ENCODE assay signal across 2 cellular contexts in the genomic region with DNA sequence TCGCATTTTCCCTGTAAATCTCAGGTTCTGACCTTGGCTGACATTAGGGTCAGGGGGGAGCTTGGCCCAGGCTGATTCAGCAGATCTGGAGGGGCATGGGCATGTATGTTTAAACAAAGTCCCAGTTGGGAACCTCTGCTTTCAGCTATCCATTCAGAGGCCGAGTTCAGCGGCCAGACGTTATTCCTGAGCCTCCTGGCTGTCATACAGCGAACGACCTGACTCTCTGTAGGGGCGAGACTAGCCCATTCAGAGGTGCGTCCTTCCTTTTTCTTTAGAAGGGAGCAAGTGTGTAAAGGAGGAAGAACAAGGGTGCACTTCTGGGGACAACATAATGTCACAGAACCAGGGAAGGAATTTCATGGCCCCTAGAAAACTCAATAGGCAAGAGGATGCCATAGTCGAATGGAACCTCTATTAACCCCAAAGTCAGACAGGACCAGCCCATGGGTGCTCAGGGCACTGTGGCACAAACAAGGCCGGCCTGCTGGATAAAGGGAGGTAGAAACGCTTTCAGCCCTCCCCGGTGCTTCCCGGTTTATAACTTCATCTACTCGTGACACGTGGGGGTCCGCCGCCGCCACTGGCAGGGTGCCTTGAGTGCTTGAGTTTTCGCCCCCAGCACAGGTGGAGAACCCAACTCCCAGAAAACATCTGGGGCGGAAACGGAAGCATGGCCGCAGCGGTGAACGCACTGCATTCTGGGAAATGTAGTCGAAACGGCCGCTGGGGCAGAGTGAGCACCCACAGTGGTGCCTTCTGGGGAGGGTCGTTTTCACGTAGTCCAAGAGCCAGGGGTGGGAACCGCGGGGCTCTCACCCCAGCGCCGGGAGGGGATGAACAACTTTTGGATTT.
TF ChIP-seq lines count a peak whose summit lies in the region.

No MANE protein-coding gene starts in this region.

TF ChIP-seq in GM23338, 12 proteins besides CTCF, POLR2A, EP300 and RAD21 (continued from another document):
- TF ChIP-seq, protein P1, sequence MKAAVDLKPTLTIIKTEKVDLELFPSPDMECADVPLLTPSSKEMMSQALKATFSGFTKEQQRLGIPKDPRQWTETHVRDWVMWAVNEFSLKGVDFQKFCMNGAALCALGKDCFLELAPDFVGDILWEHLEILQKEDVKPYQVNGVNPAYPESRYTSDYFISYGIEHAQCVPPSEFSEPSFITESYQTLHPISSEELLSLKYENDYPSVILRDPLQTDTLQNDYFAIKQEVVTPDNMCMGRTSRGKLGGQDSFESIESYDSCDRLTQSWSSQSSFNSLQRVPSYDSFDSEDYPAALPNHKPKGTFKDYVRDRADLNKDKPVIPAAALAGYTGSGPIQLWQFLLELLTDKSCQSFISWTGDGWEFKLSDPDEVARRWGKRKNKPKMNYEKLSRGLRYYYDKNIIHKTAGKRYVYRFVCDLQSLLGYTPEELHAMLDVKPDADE (IDR thresholded peaks at IDR 0.05): peak; percentile 92
- TF ChIP-seq ZNF331 (CRISPR knock-in tag; IDR thresholded peaks at IDR 0.05; ENCODE audit: low read depth): no peak

TF ChIP-seq in HepG2, 621 proteins besides CTCF, POLR2A, EP300 and RAD21 (continued from another document and continues in another):
- TF ChIP-seq, protein P2, sequence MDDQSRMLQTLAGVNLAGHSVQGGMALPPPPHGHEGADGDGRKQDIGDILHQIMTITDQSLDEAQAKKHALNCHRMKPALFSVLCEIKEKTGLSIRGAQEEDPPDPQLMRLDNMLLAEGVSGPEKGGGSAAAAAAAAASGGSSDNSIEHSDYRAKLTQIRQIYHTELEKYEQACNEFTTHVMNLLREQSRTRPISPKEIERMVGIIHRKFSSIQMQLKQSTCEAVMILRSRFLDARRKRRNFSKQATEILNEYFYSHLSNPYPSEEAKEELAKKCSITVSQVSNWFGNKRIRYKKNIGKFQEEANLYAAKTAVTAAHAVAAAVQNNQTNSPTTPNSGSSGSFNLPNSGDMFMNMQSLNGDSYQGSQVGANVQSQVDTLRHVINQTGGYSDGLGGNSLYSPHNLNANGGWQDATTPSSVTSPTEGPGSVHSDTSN (CRISPR knock-in tag; IDR thresholded peaks at IDR 0.05; ENCODE audit: borderline replicate concordance): no peak
- TF ChIP-seq E2F5 (CRISPR knock-in tag; conservative IDR thresholded peaks at IDR 0.05) (no peak), ZNF101 (CRISPR knock-in tag; IDR thresholded peaks at IDR 0.05; ENCODE audit: borderline replicate concordance, low read depth) (no peak), MLXIP (CRISPR knock-in tag; IDR thresholded peaks at IDR 0.05; ENCODE audit: borderline replicate concordance) (no peak), MZF1 (CRISPR knock-in tag; IDR thresholded peaks at IDR 0.05; ENCODE audit: borderline replicate concordance) (no peak), ONECUT2 (CRISPR knock-in tag; IDR thresholded peaks at IDR 0.05) (no peak), ZNF292 (CRISPR knock-in tag; IDR thresholded peaks at IDR 0.05; ENCODE audit: borderline replicate concordance, low read depth) (no peak), ZNF598 (CRISPR knock-in tag; IDR thresholded peaks at IDR 0.05; ENCODE audit: borderline replicate concordance) (peak; percentile 78; the same call in 1 of the 2 replicates), KDM2A (CRISPR knock-in tag; IDR thresholded peaks at IDR 0.05; ENCODE audit: borderline replicate concordance, low read depth) (0 out of 2 replicates have a peak, but pooled peaks have one; percentile 30), RFX1 (IDR thresholded peaks at IDR 0.05) (no peak), KDM4B (CRISPR knock-in tag; IDR thresholded peaks at IDR 0.05) (no peak), NFKBIZ (CRISPR knock-in tag; IDR thresholded peaks at IDR 0.05) (no peak; the same call in 1 of the 2 replicates), SPEN (CRISPR knock-in tag; IDR thresholded peaks at IDR 0.05; ENCODE audit: low read depth) (peak; percentile 56; the same call in 1 of the 2 replicates), FOXM1 (CRISPR knock-in tag; IDR thresholded peaks at IDR 0.05) (no peak), ZNF446 (CRISPR knock-in tag; IDR thresholded peaks at IDR 0.05) (no peak), SALL1 (CRISPR knock-in tag; IDR thresholded peaks at IDR 0.05) (peak; percentile 58; the same call in 1 of the 2 replicates), ZNF672 (CRISPR knock-in tag; IDR thresholded peaks at IDR 0.05) (no peak), PHF5A (CRISPR knock-in tag; IDR thresholded peaks at IDR 0.05; ENCODE audit: low read depth, unreplicated experiment) (no peak), DMAP1 (CRISPR knock-in tag; IDR thresholded peaks at IDR 0.05) (no peak), TGIF2 (CRISPR knock-in tag; IDR thresholded peaks at IDR 0.05) (no peak), ZNF274 (CRISPR knock-in tag; IDR thresholded peaks at IDR 0.05) (no peak), LRRFIP1 (CRISPR knock-in tag; conservative IDR thresholded peaks at IDR 0.05) (no peak), ZNF850 (CRISPR knock-in tag; conservative IDR thresholded peaks at IDR 0.05) (no peak), HNF4A (CRISPR knock-in tag; IDR thresholded peaks at IDR 0.05) (no peak)
- TF ChIP-seq, protein P3, sequence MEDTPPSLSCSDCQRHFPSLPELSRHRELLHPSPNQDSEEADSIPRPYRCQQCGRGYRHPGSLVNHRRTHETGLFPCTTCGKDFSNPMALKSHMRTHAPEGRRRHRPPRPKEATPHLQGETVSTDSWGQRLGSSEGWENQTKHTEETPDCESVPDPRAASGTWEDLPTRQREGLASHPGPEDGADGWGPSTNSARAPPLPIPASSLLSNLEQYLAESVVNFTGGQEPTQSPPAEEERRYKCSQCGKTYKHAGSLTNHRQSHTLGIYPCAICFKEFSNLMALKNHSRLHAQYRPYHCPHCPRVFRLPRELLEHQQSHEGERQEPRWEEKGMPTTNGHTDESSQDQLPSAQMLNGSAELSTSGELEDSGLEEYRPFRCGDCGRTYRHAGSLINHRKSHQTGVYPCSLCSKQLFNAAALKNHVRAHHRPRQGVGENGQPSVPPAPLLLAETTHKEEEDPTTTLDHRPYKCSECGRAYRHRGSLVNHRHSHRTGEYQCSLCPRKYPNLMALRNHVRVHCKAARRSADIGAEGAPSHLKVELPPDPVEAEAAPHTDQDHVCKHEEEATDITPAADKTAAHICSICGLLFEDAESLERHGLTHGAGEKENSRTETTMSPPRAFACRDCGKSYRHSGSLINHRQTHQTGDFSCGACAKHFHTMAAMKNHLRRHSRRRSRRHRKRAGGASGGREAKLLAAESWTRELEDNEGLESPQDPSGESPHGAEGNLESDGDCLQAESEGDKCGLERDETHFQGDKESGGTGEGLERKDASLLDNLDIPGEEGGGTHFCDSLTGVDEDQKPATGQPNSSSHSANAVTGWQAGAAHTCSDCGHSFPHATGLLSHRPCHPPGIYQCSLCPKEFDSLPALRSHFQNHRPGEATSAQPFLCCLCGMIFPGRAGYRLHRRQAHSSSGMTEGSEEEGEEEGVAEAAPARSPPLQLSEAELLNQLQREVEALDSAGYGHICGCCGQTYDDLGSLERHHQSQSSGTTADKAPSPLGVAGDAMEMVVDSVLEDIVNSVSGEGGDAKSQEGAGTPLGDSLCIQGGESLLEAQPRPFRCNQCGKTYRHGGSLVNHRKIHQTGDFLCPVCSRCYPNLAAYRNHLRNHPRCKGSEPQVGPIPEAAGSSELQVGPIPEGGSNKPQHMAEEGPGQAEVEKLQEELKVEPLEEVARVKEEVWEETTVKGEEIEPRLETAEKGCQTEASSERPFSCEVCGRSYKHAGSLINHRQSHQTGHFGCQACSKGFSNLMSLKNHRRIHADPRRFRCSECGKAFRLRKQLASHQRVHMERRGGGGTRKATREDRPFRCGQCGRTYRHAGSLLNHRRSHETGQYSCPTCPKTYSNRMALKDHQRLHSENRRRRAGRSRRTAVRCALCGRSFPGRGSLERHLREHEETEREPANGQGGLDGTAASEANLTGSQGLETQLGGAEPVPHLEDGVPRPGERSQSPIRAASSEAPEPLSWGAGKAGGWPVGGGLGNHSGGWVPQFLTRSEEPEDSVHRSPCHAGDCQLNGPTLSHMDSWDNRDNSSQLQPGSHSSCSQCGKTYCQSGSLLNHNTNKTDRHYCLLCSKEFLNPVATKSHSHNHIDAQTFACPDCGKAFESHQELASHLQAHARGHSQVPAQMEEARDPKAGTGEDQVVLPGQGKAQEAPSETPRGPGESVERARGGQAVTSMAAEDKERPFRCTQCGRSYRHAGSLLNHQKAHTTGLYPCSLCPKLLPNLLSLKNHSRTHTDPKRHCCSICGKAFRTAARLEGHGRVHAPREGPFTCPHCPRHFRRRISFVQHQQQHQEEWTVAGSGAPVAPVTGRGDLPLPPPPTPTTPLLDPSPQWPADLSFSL (CRISPR knock-in tag; IDR thresholded peaks at IDR 0.05): no peak
- TF ChIP-seq, protein P4, sequence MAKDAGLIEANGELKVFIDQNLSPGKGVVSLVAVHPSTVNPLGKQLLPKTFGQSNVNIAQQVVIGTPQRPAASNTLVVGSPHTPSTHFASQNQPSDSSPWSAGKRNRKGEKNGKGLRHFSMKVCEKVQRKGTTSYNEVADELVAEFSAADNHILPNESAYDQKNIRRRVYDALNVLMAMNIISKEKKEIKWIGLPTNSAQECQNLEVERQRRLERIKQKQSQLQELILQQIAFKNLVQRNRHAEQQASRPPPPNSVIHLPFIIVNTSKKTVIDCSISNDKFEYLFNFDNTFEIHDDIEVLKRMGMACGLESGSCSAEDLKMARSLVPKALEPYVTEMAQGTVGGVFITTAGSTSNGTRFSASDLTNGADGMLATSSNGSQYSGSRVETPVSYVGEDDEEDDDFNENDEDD (CRISPR knock-in tag; IDR thresholded peaks at IDR 0.05; ENCODE audit: borderline replicate concordance): no peak
- TF ChIP-seq, protein P5, sequence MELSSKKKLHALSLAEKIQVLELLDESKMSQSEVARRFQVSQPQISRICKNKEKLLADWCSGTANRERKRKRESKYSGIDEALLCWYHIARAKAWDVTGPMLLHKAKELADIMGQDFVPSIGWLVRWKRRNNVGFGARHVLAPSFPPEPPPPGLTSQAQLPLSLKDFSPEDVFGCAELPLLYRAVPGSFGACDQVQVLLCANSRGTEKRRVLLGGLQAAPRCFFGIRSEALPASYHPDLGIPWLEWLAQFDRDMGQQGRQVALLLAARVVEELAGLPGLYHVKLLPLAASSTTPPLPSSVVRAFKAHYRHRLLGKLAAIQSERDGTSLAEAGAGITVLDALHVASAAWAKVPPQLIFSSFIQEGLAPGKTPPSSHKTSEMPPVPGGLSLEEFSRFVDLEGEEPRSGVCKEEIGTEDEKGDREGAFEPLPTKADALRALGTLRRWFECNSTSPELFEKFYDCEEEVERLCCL (CRISPR knock-in tag; IDR thresholded peaks at IDR 0.05; ENCODE audit: borderline replicate concordance): no peak
- TF ChIP-seq, protein P6, sequence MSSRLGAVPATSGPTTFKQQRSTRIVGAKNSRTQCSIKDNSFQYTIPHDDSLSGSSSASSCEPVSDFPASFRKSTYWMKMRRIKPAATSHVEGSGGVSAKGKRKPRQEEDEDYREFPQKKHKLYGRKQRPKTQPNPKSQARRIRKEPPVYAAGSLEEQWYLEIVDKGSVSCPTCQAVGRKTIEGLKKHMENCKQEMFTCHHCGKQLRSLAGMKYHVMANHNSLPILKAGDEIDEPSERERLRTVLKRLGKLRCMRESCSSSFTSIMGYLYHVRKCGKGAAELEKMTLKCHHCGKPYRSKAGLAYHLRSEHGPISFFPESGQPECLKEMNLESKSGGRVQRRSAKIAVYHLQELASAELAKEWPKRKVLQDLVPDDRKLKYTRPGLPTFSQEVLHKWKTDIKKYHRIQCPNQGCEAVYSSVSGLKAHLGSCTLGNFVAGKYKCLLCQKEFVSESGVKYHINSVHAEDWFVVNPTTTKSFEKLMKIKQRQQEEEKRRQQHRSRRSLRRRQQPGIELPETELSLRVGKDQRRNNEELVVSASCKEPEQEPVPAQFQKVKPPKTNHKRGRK (CRISPR knock-in tag; IDR thresholded peaks at IDR 0.05): no peak
- TF ChIP-seq, protein P7, sequence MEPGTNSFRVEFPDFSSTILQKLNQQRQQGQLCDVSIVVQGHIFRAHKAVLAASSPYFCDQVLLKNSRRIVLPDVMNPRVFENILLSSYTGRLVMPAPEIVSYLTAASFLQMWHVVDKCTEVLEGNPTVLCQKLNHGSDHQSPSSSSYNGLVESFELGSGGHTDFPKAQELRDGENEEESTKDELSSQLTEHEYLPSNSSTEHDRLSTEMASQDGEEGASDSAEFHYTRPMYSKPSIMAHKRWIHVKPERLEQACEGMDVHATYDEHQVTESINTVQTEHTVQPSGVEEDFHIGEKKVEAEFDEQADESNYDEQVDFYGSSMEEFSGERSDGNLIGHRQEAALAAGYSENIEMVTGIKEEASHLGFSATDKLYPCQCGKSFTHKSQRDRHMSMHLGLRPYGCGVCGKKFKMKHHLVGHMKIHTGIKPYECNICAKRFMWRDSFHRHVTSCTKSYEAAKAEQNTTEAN (CRISPR knock-in tag; conservative IDR thresholded peaks at IDR 0.05): no peak; the same call in 1 of the 2 replicates
